ENCODE assay signal across 10 cellular contexts in genomic region chr9:134640491-134641172, GRCh38. TPM values are rescaled to one million over a fixed set of nuclear protein-coding genes. Genes with fewer than 3 reads are reported as not detected.
DNase-seq lines count a peak whose midpoint lies in the region; ATAC-seq and TF ChIP-seq lines count a peak whose summit lies in the region.
"Had no signal": no experiment of that assay in that cellular context is flagged by ENCODE, and none has a peak within 500 bp of the region (broad histone marks: within the 10 kb centered on the region; RNA-seq: fewer than 3 reads in every experiment).

No MANE protein-coding gene starts in this region.

- H3K27me3 ChIP-seq in DND-41 (ENCODE audit: insufficient read depth, low read length, poor library complexity) (no peaks in the 10 kb centered on the region), iPS-15b (ENCODE audit: control insufficient read depth, insufficient read depth, low read length) (no peaks in the 10 kb centered on the region), aorta (ENCODE audit: control insufficient read depth in 1 of 2, insufficient read depth in 2 of 2, low read length in 1 of 2) (no peaks in the 10 kb centered on the region)

- H3K9me3 ChIP-seq in DND-41 (ENCODE audit: insufficient read depth, low read length, severe bottlenecking), result no peaks in the 10 kb centered on the region
- no peaks in the 10 kb centered on the region for H3K9me3 ChIP-seq in SK-N-MC (ENCODE audit: low read depth, low read length)
- no peaks in the 10 kb centered on the region for H3K9me3 ChIP-seq in iPS-15b (ENCODE audit: control insufficient read depth, insufficient read depth, low read length)
- H3K9me3 ChIP-seq in aorta (ENCODE audit: control insufficient read depth, low read length), result no peaks in the 10 kb centered on the region

- intact Hi-C loops in aorta (cut with DNase I), result loop anchor here (1.0 to 10.0 kb wide), 5 partner anchors 38 to 191 kb away; no protein-coding TSS in a partner anchor

- peak overlapping the region; percentile 44; the same call in 1 of the 2 replicates for H3K4me2 ChIP-seq in DND-41 (ENCODE audit: insufficient read depth, low read length)

- H3K4me1 ChIP-seq in DND-41 (ENCODE audit: insufficient read depth, low read length) (0 out of 2 replicates have a peak, but pooled peaks cover 5% of the 10 kb centered on the region), iPS-15b (ENCODE audit: control insufficient read depth, insufficient read depth, low read length) (peaks cover 2% of the 10 kb centered on the region), aorta (ENCODE audit: control insufficient read depth in 1 of 2, insufficient read depth in 2 of 2, low read length in 2 of 2) (no peaks in the 10 kb centered on the region)

- H3K9ac ChIP-seq in DND-41 (ENCODE audit: low read depth, low read length), result no peak overlapping the region
- peak overlapping the region; percentile 63 for H3K9ac ChIP-seq in SK-N-MC (ENCODE audit: insufficient read length)
- no peak overlapping the region for H3K9ac ChIP-seq in iPS-15b (ENCODE audit: low read depth, low read length)

- no peak for TF ChIP-seq CTCF in DND-41 (IDR thresholded peaks at IDR 0.05; ENCODE audit: borderline replicate concordance, extremely low read depth, low read length, poor library complexity, severe bottlenecking)

- H3K36me3 ChIP-seq in DND-41 (ENCODE audit: insufficient read depth, low read length) (no peaks in the 10 kb centered on the region), SK-N-MC (ENCODE audit: insufficient read depth, low read length) (no peaks in the 10 kb centered on the region), iPS-15b (ENCODE audit: control insufficient read depth, insufficient read depth, low read length) (peaks cover 2% of the 10 kb centered on the region), aorta (ENCODE audit: control insufficient read depth in 1 of 2, insufficient read depth in 2 of 2, low read length in 1 of 2) (no peaks in the 10 kb centered on the region)

- H3K79me2 ChIP-seq in DND-41 (ENCODE audit: insufficient read depth, low read length), result no peaks in the 10 kb centered on the region

- no peak overlapping the region for H3K4me3 ChIP-seq in DND-41 (ENCODE audit: low read depth in 1 of 2, low read length in 2 of 2)
- peak overlapping the region; percentile 88 for H3K4me3 ChIP-seq in SK-N-MC
- peak overlapping the region; percentile 53 for H3K4me3 ChIP-seq in iPS-15b (ENCODE audit: low read depth, low read length)
- H3K4me3 ChIP-seq in skeletal muscle cell (ENCODE audit: low read depth, low read length), result peak overlapping the region; percentile 85
- H3K4me3 ChIP-seq in aorta (ENCODE audit: low read length in 2 of 2), result no peak overlapping the region

- no peaks in the 10 kb centered on the region for H4K20me1 ChIP-seq in DND-41 (ENCODE audit: insufficient read depth, low read length)

- ATAC-seq in DND-41 (ENCODE audit: insufficient read depth, low read depth) (no peak), aorta (ENCODE audit: low FRiP score) (no peak)
- no peak for ATAC-seq in stimulated activated naive CD8-positive, alpha-beta T cell treated with anti-CD3 and anti-CD28 coated beads, Interleukin-15, Interleukin-2, amounts not matched to agents 100 U/mL and 50 U/mL, for 24 hours

- H2AFZ ChIP-seq in DND-41 (ENCODE audit: low read depth, low read length), result no peak overlapping the region

- H3K27ac ChIP-seq in DND-41 (ENCODE audit: low read length) (no peak overlapping the region), SK-N-MC (peak overlapping the region; percentile 75; the same call in 1 of the 2 replicates), aorta (ENCODE audit: low read depth in 1 of 2, low read length in 2 of 2) (peak overlapping the region in 1 of 2 donors; percentile 84)

- 49 to 57% methylated on average over 15 of the region's 15 CpGs for WGBS in aorta, 2 donors

- DNase-seq in DND-41, result no peak
- DNase-seq in SK-N-MC (ENCODE audit: low read depth, low spot score), result no peak
- no peak for DNase-seq in skeletal muscle cell (ENCODE audit: low read depth)
- DNase-seq in NCI-H2196 (lab: John Stamatoyannopoulos, UW; ENCODE audit: unreplicated experiment), result no peak
- DNase-seq in aorta, result no peak
- no peak for DNase-seq in stimulated activated naive CD8-positive, alpha-beta T cell treated with anti-CD3 and anti-CD28 coated beads, Interleukin-15, Interleukin-2, amounts not matched to agents 100 U/mL and 50 U/mL, for 24 hours
- DNase-seq in stimulated activated naive CD4-positive, alpha-beta T cell (lab: John Stamatoyannopoulos, UW), result no peak
- DNase-seq: GF-D8, OCI-M1 had no signal

RNA-seq across cellular contexts. Expression of gene COL5A1, which starts 1.0 kb away (rescaled TPM):
- total RNA-seq in aorta, result 100 to 1,000 TPM; 108 to 159 TPM
- 10 to 100 TPM; 18.7 to 57.7 TPM for polyA plus RNA-seq in aorta

Comparison
In these comparisons a context has a peak if more than half of its experiments do, and no peak if none do; other contexts are left out.
1. H3K4me3 ChIP-seq: peak in SK-N-MC (single experiment), iPS-15b (single experiment) and skeletal muscle cell (single experiment); none in DND-41 (0 of 2) and aorta (0 of 2).